10 cellular contexts compared by ENCODE assay signal in genomic region chr11:67644042-67644441, GRCh38. TPM values are rescaled to one million over a fixed set of nuclear protein-coding genes. Genes with fewer than 3 reads are reported as not detected.
DNase-seq lines count a peak whose midpoint lies in the region; TF ChIP-seq lines count a peak whose summit lies in the region.
"Had no signal": no experiment of that assay in that cellular context is flagged by ENCODE, and none has a peak within 500 bp of the region (broad histone marks: within the 10 kb centered on the region; RNA-seq: fewer than 3 reads in every experiment).

No MANE protein-coding gene starts in this region.

- 90 to 92% (median 91%) methylated on average over 5 of the region's 5 CpGs for WGBS in ovary, 3 donors

- H3K9me3 ChIP-seq in ovary, result no peaks in the 10 kb centered on the region

- no peaks in the 10 kb centered on the region for H3K36me3 ChIP-seq in ovary
- H3K36me3 ChIP-seq: heart left ventricle had no signal

- H3K4me1 ChIP-seq in ovary (ENCODE audit: insufficient read depth), result no peaks in the 10 kb centered on the region

- intact Hi-C loops in ovary (cut with DNase I) (no loop called here), posterior vena cava (cut with DNase I) (no loop called here)

- no peak for TF ChIP-seq POLR2A in ovary (IDR thresholded peaks at IDR 0.05)

- DNase-seq in CD1c-positive myeloid dendritic cell (ENCODE audit: extremely low spot score), result peak; percentile 6
- peak; percentile 39 for DNase-seq in OCI-M1 (lab: John Stamatoyannopoulos, UW)
- DNase-seq in fibroblast of the aortic adventitia (ENCODE audit: low read depth), result no peak
- no peak for DNase-seq in ovary
- no peak for DNase-seq in NCI-H1092 treated with DMSO at 0.1 percent for 48 hours (lab: John Stamatoyannopoulos, UW)
- DNase-seq in posterior vena cava (ENCODE audit: low spot score), result no peak
- no peak for DNase-seq in NCI-H1048 (lab: John Stamatoyannopoulos, UW)
- DNase-seq: heart left ventricle had no signal

- TF ChIP-seq CTCF in GM12875 (IDR thresholded peaks at IDR 0.05; ENCODE audit: borderline replicate concordance, insufficient read depth, low read depth, low read length) (peak; percentile 36; the same call in 1 of the 2 replicates), fibroblast of the aortic adventitia (IDR thresholded peaks at IDR 0.05; ENCODE audit: insufficient read depth, low read length) (peak; percentile 28), ovary (IDR thresholded peaks at IDR 0.05) (no peak)

- no peaks in the 10 kb centered on the region for H3K27me3 ChIP-seq in ovary

- no peak overlapping the region for H3K27ac ChIP-seq in ovary
- H3K27ac ChIP-seq: heart left ventricle had no signal

- no peak overlapping the region for H3K4me3 ChIP-seq in GM12875 (ENCODE audit: low read depth, low read length)
- no peak overlapping the region for H3K4me3 ChIP-seq in fibroblast of the aortic adventitia (ENCODE audit: low read depth, low read length)
- no peak overlapping the region for H3K4me3 ChIP-seq in ovary
- H3K4me3 ChIP-seq: heart left ventricle had no signal

- TF ChIP-seq EP300 in ovary (IDR thresholded peaks at IDR 0.05), result no peak

RNA-seq across cellular contexts. Expression of gene TBX10, which starts 4.5 kb away (rescaled TPM):
- total RNA-seq in fibroblast of the aortic adventitia (ENCODE audit: low replicate concordance), result not detected in 2 replicates
- total RNA-seq in ovary, result not detected
- polyA plus RNA-seq in ovary, result not detected
- not detected for total RNA-seq in posterior vena cava
- polyA plus RNA-seq: neural cell had no signal

RNA-seq across cellular contexts. Expression of gene ACY3, which starts 6.5 kb away (rescaled TPM):
- not detected in 2 replicates for total RNA-seq in fibroblast of the aortic adventitia (ENCODE audit: low replicate concordance)
- under 1 TPM in 2 of 7 donors, not detected in 5; 0.24 to 0.25 TPM for total RNA-seq in ovary
- under 1 TPM in 1 of 2 donors, not detected in 1; 0.07 TPM for polyA plus RNA-seq in ovary
- not detected for total RNA-seq in posterior vena cava
- total RNA-seq: heart left ventricle had no signal
- polyA plus RNA-seq: heart left ventricle, neural cell had no signal

RNA-seq across cellular contexts. Expression of gene NUDT8, which starts 14.3 kb away (rescaled TPM):
- total RNA-seq in fibroblast of the aortic adventitia (ENCODE audit: low replicate concordance) (8.4 and 9.5 TPM in 2 replicates), ovary (10 to 100 TPM in 1 of 7 donors, 1 to 10 TPM in 6; 5.0 to 10.5 (median 8.1) TPM), posterior vena cava (1 to 10 TPM; 4.6 to 5.7 TPM)
- 1 to 10 TPM in 1 of 2 donors, not detected in 1; 5.7 TPM for polyA plus RNA-seq in ovary
- polyA plus RNA-seq: neural cell had no signal

RNA-seq across cellular contexts. Expression of gene ALDH3B2, which starts 30.4 kb away (rescaled TPM):
- not detected in 2 replicates for total RNA-seq in fibroblast of the aortic adventitia (ENCODE audit: low replicate concordance)
- under 1 TPM in 4 of 7 donors, not detected in 3; 0.15 to 0.57 (median 0.27) TPM for total RNA-seq in ovary
- not detected for polyA plus RNA-seq in ovary
- not detected for total RNA-seq in posterior vena cava
- total RNA-seq: heart left ventricle had no signal
- polyA plus RNA-seq: heart left ventricle, neural cell had no signal

RNA-seq across cellular contexts. Expression of gene NDUFV1, which starts 37.3 kb away (rescaled TPM):
- 116 and 138 TPM in 2 replicates for total RNA-seq in fibroblast of the aortic adventitia (ENCODE audit: low replicate concordance)
- 100 to 1,000 TPM; 143 to 184 (median 169) TPM for total RNA-seq in ovary
- polyA plus RNA-seq in ovary, result 100 to 1,000 TPM in 1 of 2 donors, 10 to 100 TPM in 1; 47.7 to 133 TPM
- 100 to 1,000 TPM; 112 to 116 TPM for total RNA-seq in posterior vena cava

Comparison
In these comparisons a context has a peak if more than half of its experiments do, and no peak if none do; other contexts are left out.
1. DNase-seq: peak in CD1c-positive myeloid dendritic cell (single experiment) and OCI-M1 (single experiment); none in fibroblast of the aortic adventitia (single experiment), ovary (0 of 5), NCI-H1092 treated with DMSO at 0.1 percent for 48 hours (single experiment), posterior vena cava (single experiment) and NCI-H1048 (single experiment).
2. CTCF ChIP-seq: peak in GM12875 (single experiment) and fibroblast of the aortic adventitia (single experiment); none in ovary (0 of 3).